In genomic region chr15:45185903-45186770, GRCh38 we compare ENCODE assay signal across 1 cellular context.
TF ChIP-seq lines count a peak whose summit lies in the region.

No MANE protein-coding gene starts in this region.

TF ChIP-seq in H1, 55 proteins besides CTCF, POLR2A, EP300 and RAD21:
- TF ChIP-seq ATF2 (IDR thresholded peaks at IDR 0.05; ENCODE audit: low read length) (no peak), TAF1 (IDR thresholded peaks at IDR 0.05; ENCODE audit: low read depth, low read length) (no peak), CTBP2 (IDR thresholded peaks at IDR 0.05; ENCODE audit: borderline replicate concordance, insufficient read depth, insufficient read length, low read length) (no peak), CBX8 (IDR thresholded peaks at IDR 0.05; ENCODE audit: borderline replicate concordance, low read depth, low read length) (no peak), TAF7 (optimal IDR thresholded peaks at IDR 0.05; ENCODE audit: borderline replicate concordance, low read depth, low read length) (no peak)
